ENCODE assay signal across 1 cellular context in the genomic region with DNA sequence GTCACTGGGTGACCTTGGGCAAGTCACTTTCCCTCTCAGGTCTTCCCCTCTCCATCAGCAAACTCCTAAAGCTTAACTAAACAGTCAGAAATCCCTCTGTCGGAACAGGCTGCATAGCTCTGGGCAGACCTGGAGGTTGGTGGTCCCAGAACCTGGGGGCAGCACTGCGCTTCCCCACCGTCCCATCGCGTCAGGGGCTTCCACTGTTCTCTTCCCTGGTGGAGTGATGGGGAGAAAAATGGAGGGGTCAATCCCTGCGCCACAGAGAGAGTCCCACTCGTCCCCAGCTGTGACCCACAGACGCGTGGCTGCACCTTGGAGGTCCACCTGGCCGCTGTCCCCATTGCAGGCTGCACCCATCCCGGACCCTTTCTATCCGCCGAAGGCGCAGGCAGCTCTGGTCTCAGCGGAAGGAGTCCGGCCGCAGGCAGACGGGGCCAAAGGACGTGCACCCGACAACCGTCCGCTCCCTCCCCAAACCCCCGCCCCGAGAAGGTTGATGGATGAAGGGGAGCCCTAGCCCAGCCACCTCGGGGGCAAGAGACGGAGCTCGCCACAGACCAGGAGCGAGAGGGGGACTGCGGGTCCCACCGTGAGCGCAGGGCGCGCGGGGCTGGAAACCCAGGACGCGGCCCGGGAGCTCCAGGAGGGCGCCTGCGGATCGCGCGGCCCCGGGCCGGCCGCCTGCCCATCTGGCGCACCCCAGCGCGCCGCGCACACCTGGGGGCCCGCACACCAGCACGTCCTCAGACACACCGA.
TF ChIP-seq lines count a peak whose summit lies in the region.

No MANE protein-coding gene starts in this region.

TF ChIP-seq in K562, 482 proteins besides CTCF, POLR2A, EP300 and RAD21:
- no peak for TF ChIP-seq EWSR1 (IDR thresholded peaks at IDR 0.05; ENCODE audit: borderline replicate concordance, low read depth, partially characterized antibody)
- TF ChIP-seq, protein P1, sequence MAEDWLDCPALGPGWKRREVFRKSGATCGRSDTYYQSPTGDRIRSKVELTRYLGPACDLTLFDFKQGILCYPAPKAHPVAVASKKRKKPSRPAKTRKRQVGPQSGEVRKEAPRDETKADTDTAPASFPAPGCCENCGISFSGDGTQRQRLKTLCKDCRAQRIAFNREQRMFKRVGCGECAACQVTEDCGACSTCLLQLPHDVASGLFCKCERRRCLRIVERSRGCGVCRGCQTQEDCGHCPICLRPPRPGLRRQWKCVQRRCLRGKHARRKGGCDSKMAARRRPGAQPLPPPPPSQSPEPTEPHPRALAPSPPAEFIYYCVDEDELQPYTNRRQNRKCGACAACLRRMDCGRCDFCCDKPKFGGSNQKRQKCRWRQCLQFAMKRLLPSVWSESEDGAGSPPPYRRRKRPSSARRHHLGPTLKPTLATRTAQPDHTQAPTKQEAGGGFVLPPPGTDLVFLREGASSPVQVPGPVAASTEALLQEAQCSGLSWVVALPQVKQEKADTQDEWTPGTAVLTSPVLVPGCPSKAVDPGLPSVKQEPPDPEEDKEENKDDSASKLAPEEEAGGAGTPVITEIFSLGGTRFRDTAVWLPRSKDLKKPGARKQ (CRISPR knock-in tag; IDR thresholded peaks at IDR 0.05), result no peak
- no peak for TF ChIP-seq HOXB6 (CRISPR knock-in tag; IDR thresholded peaks at IDR 0.05; ENCODE audit: borderline replicate concordance)
- TF ChIP-seq ILK (tag; IDR thresholded peaks at IDR 0.05; ENCODE audit: borderline replicate concordance, low read depth), result no peak
- no peak for TF ChIP-seq ZFP30 (CRISPR knock-in tag; IDR thresholded peaks at IDR 0.05; ENCODE audit: borderline replicate concordance)
- TF ChIP-seq MEF2D (tag; conservative IDR thresholded peaks at IDR 0.05; ENCODE audit: low read depth), result no peak
- TF ChIP-seq, protein P2, sequence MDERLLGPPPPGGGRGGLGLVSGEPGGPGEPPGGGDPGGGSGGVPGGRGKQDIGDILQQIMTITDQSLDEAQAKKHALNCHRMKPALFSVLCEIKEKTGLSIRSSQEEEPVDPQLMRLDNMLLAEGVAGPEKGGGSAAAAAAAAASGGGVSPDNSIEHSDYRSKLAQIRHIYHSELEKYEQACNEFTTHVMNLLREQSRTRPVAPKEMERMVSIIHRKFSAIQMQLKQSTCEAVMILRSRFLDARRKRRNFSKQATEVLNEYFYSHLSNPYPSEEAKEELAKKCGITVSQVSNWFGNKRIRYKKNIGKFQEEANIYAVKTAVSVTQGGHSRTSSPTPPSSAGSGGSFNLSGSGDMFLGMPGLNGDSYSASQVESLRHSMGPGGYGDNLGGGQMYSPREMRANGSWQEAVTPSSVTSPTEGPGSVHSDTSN (CRISPR knock-in tag; IDR thresholded peaks at IDR 0.05; ENCODE audit: low read depth), result no peak
- TF ChIP-seq, protein P2 (tag; conservative IDR thresholded peaks at IDR 0.05; ENCODE audit: low read depth), result no peak
- no peak for TF ChIP-seq ZNF212 (CRISPR knock-in tag; IDR thresholded peaks at IDR 0.05)
- no peak for TF ChIP-seq ZNF785 (CRISPR knock-in tag; IDR thresholded peaks at IDR 0.05)
- TF ChIP-seq, protein P3, sequence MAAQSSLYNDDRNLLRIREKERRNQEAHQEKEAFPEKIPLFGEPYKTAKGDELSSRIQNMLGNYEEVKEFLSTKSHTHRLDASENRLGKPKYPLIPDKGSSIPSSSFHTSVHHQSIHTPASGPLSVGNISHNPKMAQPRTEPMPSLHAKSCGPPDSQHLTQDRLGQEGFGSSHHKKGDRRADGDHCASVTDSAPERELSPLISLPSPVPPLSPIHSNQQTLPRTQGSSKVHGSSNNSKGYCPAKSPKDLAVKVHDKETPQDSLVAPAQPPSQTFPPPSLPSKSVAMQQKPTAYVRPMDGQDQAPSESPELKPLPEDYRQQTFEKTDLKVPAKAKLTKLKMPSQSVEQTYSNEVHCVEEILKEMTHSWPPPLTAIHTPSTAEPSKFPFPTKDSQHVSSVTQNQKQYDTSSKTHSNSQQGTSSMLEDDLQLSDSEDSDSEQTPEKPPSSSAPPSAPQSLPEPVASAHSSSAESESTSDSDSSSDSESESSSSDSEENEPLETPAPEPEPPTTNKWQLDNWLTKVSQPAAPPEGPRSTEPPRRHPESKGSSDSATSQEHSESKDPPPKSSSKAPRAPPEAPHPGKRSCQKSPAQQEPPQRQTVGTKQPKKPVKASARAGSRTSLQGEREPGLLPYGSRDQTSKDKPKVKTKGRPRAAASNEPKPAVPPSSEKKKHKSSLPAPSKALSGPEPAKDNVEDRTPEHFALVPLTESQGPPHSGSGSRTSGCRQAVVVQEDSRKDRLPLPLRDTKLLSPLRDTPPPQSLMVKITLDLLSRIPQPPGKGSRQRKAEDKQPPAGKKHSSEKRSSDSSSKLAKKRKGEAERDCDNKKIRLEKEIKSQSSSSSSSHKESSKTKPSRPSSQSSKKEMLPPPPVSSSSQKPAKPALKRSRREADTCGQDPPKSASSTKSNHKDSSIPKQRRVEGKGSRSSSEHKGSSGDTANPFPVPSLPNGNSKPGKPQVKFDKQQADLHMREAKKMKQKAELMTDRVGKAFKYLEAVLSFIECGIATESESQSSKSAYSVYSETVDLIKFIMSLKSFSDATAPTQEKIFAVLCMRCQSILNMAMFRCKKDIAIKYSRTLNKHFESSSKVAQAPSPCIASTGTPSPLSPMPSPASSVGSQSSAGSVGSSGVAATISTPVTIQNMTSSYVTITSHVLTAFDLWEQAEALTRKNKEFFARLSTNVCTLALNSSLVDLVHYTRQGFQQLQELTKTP (IDR thresholded peaks at IDR 0.05; ENCODE audit: low read depth in 1 of 2, partially characterized antibody in 2 of 2), result no peak
- no peak for TF ChIP-seq ZNF507 (tag; conservative IDR thresholded peaks at IDR 0.05)
- TF ChIP-seq ZNF232 (CRISPR knock-in tag; IDR thresholded peaks at IDR 0.05), result no peak
- no peak for TF ChIP-seq ADNP (tag; IDR thresholded peaks at IDR 0.05)
- no peak for TF ChIP-seq HNRNPH1 (optimal IDR thresholded peaks at IDR 0.05; ENCODE audit: low read depth, low read length)
- no peak for TF ChIP-seq ZFP1 (CRISPR knock-in tag; IDR thresholded peaks at IDR 0.05)
- no peak for TF ChIP-seq MYNN (IDR thresholded peaks at IDR 0.05)
- no peak for TF ChIP-seq MYNN (CRISPR knock-in tag; IDR thresholded peaks at IDR 0.05)
- TF ChIP-seq, protein P4, sequence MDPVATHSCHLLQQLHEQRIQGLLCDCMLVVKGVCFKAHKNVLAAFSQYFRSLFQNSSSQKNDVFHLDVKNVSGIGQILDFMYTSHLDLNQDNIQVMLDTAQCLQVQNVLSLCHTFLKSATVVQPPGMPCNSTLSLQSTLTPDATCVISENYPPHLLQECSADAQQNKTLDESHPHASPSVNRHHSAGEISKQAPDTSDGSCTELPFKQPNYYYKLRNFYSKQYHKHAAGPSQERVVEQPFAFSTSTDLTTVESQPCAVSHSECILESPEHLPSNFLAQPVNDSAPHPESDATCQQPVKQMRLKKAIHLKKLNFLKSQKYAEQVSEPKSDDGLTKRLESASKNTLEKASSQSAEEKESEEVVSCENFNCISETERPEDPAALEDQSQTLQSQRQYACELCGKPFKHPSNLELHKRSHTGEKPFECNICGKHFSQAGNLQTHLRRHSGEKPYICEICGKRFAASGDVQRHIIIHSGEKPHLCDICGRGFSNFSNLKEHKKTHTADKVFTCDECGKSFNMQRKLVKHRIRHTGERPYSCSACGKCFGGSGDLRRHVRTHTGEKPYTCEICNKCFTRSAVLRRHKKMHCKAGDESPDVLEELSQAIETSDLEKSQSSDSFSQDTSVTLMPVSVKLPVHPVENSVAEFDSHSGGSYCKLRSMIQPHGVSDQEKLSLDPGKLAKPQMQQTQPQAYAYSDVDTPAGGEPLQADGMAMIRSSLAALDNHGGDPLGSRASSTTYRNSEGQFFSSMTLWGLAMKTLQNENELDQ (CRISPR knock-in tag; IDR thresholded peaks at IDR 0.05; ENCODE audit: borderline replicate concordance), result no peak
- TF ChIP-seq TAF7 (tag; IDR thresholded peaks at IDR 0.05), result no peak
- TF ChIP-seq NONO (IDR thresholded peaks at IDR 0.05; ENCODE audit: low read depth in 2 of 2, low read length in 1 of 2), result no peak
- TF ChIP-seq, protein P5, sequence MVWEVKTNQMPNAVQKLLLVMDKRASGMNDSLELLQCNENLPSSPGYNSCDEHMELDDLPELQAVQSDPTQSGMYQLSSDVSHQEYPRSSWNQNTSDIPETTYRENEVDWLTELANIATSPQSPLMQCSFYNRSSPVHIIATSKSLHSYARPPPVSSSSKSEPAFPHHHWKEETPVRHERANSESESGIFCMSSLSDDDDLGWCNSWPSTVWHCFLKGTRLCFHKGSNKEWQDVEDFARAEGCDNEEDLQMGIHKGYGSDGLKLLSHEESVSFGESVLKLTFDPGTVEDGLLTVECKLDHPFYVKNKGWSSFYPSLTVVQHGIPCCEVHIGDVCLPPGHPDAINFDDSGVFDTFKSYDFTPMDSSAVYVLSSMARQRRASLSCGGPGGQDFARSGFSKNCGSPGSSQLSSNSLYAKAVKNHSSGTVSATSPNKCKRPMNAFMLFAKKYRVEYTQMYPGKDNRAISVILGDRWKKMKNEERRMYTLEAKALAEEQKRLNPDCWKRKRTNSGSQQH (CRISPR knock-in tag; IDR thresholded peaks at IDR 0.05), result no peak
TF ChIP-seq in K562: peak in this region for 0.
